Comparison of ENCODE assay signal across 1 cellular context in the genomic region with DNA sequence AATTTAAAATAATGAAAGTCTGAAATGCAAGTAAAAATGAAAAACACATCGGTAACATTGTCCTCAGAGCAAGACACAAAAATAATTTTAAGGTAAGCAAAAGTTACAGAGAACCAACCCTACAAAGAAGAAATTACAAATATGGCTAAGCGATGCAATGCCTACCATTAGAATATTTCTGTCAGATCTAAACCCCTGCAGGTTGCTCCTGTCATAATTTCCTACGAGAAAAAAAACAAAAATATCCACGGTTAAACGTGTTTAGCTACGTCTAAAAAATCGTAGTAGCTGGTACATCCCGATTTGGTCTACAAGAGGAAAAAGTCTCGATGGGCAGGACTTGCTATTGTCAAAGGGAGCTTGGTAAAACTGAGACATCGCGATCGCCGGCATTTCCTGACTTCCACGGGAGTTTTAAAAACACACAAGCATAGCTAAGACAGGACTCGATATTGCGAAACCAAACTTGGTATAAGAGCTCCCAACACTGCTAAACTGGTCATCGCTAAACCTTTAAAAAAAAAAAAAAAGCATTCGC.
TF ChIP-seq lines count a peak whose summit lies in the region.

No MANE protein-coding gene starts in this region.

TF ChIP-seq in GM12878, 131 proteins besides CTCF, POLR2A, EP300 and RAD21 (continued from another document):
- TF ChIP-seq ESRRA (IDR thresholded peaks at IDR 0.05; ENCODE audit: low read length), result no peak
- no peak for TF ChIP-seq CHD1 (IDR thresholded peaks at IDR 0.05; ENCODE audit: low read depth, low read length)
- peak; percentile 61; the same call in 1 of the 2 replicates for TF ChIP-seq ZNF384 (IDR thresholded peaks at IDR 0.05; ENCODE audit: borderline replicate concordance, low read depth, low read length)
- TF ChIP-seq, protein P1, sequence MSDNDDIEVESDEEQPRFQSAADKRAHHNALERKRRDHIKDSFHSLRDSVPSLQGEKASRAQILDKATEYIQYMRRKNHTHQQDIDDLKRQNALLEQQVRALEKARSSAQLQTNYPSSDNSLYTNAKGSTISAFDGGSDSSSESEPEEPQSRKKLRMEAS (IDR thresholded peaks at IDR 0.05; ENCODE audit: low read depth, low read length), result no peak
- no peak; the same call in 1 of the 2 replicates for TF ChIP-seq PML (IDR thresholded peaks at IDR 0.05; ENCODE audit: low read length)
- TF ChIP-seq NR2C1 (IDR thresholded peaks at IDR 0.05), result no peak
- no peak for TF ChIP-seq SREBF1 (IDR thresholded peaks at IDR 0.05; ENCODE audit: low read length)
- TF ChIP-seq, protein P2, sequence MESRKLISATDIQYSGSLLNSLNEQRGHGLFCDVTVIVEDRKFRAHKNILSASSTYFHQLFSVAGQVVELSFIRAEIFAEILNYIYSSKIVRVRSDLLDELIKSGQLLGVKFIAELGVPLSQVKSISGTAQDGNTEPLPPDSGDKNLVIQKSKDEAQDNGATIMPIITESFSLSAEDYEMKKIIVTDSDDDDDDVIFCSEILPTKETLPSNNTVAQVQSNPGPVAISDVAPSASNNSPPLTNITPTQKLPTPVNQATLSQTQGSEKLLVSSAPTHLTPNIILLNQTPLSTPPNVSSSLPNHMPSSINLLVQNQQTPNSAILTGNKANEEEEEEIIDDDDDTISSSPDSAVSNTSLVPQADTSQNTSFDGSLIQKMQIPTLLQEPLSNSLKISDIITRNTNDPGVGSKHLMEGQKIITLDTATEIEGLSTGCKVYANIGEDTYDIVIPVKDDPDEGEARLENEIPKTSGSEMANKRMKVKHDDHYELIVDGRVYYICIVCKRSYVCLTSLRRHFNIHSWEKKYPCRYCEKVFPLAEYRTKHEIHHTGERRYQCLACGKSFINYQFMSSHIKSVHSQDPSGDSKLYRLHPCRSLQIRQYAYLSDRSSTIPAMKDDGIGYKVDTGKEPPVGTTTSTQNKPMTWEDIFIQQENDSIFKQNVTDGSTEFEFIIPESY (IDR thresholded peaks at IDR 0.05), result no peak
- no peak; the same call in 1 of the 2 replicates for TF ChIP-seq TAF1 (IDR thresholded peaks at IDR 0.05; ENCODE audit: borderline replicate concordance, low read depth, low read length)
